In the genomic region with DNA sequence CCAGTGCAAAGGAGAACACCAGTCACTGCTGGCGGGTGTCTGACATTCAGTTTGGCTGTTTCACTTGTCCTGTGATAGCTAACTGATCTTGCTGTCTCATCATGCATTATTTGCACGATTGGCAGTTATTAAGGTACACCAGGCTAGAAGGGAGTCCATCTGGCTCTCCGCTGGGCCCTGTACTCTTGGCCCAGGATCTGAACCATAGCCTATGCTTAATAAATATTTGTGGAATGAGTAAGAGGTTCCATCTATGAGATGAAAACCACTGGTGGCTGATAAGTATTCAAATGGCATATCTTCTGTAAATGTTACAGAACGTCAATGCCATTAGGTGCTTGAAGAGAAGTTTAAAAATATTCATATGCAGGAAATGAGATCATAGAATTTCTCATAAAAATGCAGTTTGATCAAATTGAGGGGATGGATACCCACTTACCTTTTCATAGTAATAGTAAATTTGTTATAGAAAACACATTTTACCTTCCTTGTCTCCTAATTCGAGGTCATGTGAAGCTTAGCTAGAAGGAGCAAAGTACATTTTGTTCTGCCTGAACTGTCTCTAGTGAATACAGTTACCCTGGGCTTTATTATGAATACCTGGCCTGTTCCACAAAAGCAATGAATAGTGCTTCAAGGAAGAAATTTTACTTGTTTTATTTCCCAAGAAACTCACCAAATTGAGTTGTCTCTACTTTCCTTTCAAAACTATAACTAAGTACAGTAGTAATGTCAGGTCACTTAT, we compare ENCODE assay signal across 1 cellular context.
TF ChIP-seq lines count a peak whose summit lies in the region.

No MANE protein-coding gene starts in this region.

TF ChIP-seq in HepG2, 621 proteins besides CTCF, POLR2A, EP300 and RAD21 (continued from another document and continues in another):
- TF ChIP-seq ATF6 (CRISPR knock-in tag; conservative IDR thresholded peaks at IDR 0.05) (no peak), CREBL2 (CRISPR knock-in tag; IDR thresholded peaks at IDR 0.05; ENCODE audit: borderline replicate concordance) (no peak), FOXA3 (CRISPR knock-in tag; IDR thresholded peaks at IDR 0.05) (0 out of 2 replicates have a peak, but pooled peaks have one; percentile 23), SALL1 (CRISPR knock-in tag; IDR thresholded peaks at IDR 0.05) (peak; percentile 19; the same call in 1 of the 2 replicates), CAMTA2 (CRISPR knock-in tag; IDR thresholded peaks at IDR 0.05; ENCODE audit: borderline replicate concordance) (no peak), SNAI1 (CRISPR knock-in tag; IDR thresholded peaks at IDR 0.05; ENCODE audit: borderline replicate concordance) (no peak), SATB2 (CRISPR knock-in tag; IDR thresholded peaks at IDR 0.05) (no peak), HOXA5 (CRISPR knock-in tag; IDR thresholded peaks at IDR 0.05) (no peak), MIER3 (CRISPR knock-in tag; IDR thresholded peaks at IDR 0.05; ENCODE audit: borderline replicate concordance) (no peak), ATF7-NPFF (CRISPR knock-in tag; IDR thresholded peaks at IDR 0.05; ENCODE audit: low read depth) (no peak), HBP1 (CRISPR knock-in tag; IDR thresholded peaks at IDR 0.05; ENCODE audit: low read depth) (no peak), ZNF124 (CRISPR knock-in tag; IDR thresholded peaks at IDR 0.05) (no peak), NFYC (CRISPR knock-in tag; IDR thresholded peaks at IDR 0.05) (no peak), ZNF207 (IDR thresholded peaks at IDR 0.05; ENCODE audit: borderline replicate concordance) (no peak), MAFF (IDR thresholded peaks at IDR 0.05; ENCODE audit: low read depth, low read length) (peak; percentile 63), RFXANK (CRISPR knock-in tag; IDR thresholded peaks at IDR 0.05) (no peak), PHF21A (CRISPR knock-in tag; IDR thresholded peaks at IDR 0.05) (0 out of 2 replicates have a peak, but pooled peaks have one; percentile 21), ZSCAN22 (CRISPR knock-in tag; IDR thresholded peaks at IDR 0.05) (no peak), TFAP4 (IDR thresholded peaks at IDR 0.05; ENCODE audit: borderline replicate concordance, low read depth) (no peak), ZNF20 (CRISPR knock-in tag; IDR thresholded peaks at IDR 0.05) (no peak), TCF7 (IDR thresholded peaks at IDR 0.05; ENCODE audit: low read depth) (peak; percentile 27; the same call in 1 of the 2 replicates), DDIT3 (CRISPR knock-in tag; IDR thresholded peaks at IDR 0.05) (no peak), KLF11 (CRISPR knock-in tag; IDR thresholded peaks at IDR 0.05) (no peak), FOSL2 (CRISPR knock-in tag; IDR thresholded peaks at IDR 0.05) (peak; percentile 89), MEIS2 (CRISPR knock-in tag; IDR thresholded peaks at IDR 0.05) (no peak), RAD51 (IDR thresholded peaks at IDR 0.05; ENCODE audit: borderline replicate concordance) (no peak), KLF12 (CRISPR knock-in tag; IDR thresholded peaks at IDR 0.05; ENCODE audit: borderline replicate concordance) (no peak), NCOR1 (IDR thresholded peaks at IDR 0.05; ENCODE audit: borderline replicate concordance, low read length) (no peak), SALL2 (CRISPR knock-in tag; IDR thresholded peaks at IDR 0.05) (no peak), SRSF1 (optimal IDR thresholded peaks at IDR 0.05; ENCODE audit: low read depth, low read length) (no peak), ZUFSP (CRISPR knock-in tag; IDR thresholded peaks at IDR 0.05; ENCODE audit: borderline replicate concordance) (no peak), AKAP8 (CRISPR knock-in tag; IDR thresholded peaks at IDR 0.05) (no peak), PAXIP1 (CRISPR knock-in tag; conservative IDR thresholded peaks at IDR 0.05) (peak; percentile 43), SMAD9 (CRISPR knock-in tag; IDR thresholded peaks at IDR 0.05) (no peak), ARHGAP35 (CRISPR knock-in tag; IDR thresholded peaks at IDR 0.05; ENCODE audit: borderline replicate concordance) (no peak), RBM39 (IDR thresholded peaks at IDR 0.05; ENCODE audit: low read depth, low read length, poor library complexity, severe bottlenecking) (no peak), ZNF737 (CRISPR knock-in tag; IDR thresholded peaks at IDR 0.05; ENCODE audit: borderline replicate concordance) (no peak), ZNF75D (CRISPR knock-in tag; IDR thresholded peaks at IDR 0.05; ENCODE audit: borderline replicate concordance) (no peak), ZBTB20 (CRISPR knock-in tag; IDR thresholded peaks at IDR 0.05; ENCODE audit: borderline replicate concordance, low read depth) (peak; percentile 47; the same call in 1 of the 2 replicates), RBM22 (optimal IDR thresholded peaks at IDR 0.05; ENCODE audit: low read length) (no peak), TEF (CRISPR knock-in tag; IDR thresholded peaks at IDR 0.05) (no peak)
- TF ChIP-seq, protein P1, sequence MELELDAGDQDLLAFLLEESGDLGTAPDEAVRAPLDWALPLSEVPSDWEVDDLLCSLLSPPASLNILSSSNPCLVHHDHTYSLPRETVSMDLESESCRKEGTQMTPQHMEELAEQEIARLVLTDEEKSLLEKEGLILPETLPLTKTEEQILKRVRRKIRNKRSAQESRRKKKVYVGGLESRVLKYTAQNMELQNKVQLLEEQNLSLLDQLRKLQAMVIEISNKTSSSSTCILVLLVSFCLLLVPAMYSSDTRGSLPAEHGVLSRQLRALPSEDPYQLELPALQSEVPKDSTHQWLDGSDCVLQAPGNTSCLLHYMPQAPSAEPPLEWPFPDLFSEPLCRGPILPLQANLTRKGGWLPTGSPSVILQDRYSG (CRISPR knock-in tag; IDR thresholded peaks at IDR 0.05) = no peak
- TF ChIP-seq, protein P2, sequence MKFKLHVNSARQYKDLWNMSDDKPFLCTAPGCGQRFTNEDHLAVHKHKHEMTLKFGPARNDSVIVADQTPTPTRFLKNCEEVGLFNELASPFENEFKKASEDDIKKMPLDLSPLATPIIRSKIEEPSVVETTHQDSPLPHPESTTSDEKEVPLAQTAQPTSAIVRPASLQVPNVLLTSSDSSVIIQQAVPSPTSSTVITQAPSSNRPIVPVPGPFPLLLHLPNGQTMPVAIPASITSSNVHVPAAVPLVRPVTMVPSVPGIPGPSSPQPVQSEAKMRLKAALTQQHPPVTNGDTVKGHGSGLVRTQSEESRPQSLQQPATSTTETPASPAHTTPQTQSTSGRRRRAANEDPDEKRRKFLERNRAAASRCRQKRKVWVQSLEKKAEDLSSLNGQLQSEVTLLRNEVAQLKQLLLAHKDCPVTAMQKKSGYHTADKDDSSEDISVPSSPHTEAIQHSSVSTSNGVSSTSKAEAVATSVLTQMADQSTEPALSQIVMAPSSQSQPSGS (CRISPR knock-in tag; IDR thresholded peaks at IDR 0.05) = no peak
- TF ChIP-seq, protein P3, sequence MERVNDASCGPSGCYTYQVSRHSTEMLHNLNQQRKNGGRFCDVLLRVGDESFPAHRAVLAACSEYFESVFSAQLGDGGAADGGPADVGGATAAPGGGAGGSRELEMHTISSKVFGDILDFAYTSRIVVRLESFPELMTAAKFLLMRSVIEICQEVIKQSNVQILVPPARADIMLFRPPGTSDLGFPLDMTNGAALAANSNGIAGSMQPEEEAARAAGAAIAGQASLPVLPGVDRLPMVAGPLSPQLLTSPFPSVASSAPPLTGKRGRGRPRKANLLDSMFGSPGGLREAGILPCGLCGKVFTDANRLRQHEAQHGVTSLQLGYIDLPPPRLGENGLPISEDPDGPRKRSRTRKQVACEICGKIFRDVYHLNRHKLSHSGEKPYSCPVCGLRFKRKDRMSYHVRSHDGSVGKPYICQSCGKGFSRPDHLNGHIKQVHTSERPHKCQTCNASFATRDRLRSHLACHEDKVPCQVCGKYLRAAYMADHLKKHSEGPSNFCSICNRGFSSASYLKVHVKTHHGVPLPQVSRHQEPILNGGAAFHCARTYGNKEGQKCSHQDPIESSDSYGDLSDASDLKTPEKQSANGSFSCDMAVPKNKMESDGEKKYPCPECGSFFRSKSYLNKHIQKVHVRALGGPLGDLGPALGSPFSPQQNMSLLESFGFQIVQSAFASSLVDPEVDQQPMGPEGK (CRISPR knock-in tag; IDR thresholded peaks at IDR 0.05) = no peak
- TF ChIP-seq, protein P4, sequence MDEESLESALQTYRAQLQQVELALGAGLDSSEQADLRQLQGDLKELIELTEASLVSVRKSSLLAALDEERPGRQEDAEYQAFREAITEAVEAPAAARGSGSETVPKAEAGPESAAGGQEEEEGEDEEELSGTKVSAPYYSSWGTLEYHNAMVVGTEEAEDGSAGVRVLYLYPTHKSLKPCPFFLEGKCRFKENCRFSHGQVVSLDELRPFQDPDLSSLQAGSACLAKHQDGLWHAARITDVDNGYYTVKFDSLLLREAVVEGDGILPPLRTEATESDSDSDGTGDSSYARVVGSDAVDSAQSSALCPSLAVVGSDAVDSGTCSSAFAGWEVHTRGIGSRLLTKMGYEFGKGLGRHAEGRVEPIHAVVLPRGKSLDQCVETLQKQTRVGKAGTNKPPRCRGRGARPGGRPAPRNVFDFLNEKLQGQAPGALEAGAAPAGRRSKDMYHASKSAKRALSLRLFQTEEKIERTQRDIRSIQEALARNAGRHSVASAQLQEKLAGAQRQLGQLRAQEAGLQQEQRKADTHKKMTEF (CRISPR knock-in tag; IDR thresholded peaks at IDR 0.05) = peak; percentile 20; the same call in 1 of the 2 replicates
